In genomic region chr4:162535121-162535520, GRCh38 we compare ENCODE assay signal across 17 cellular contexts.
DNase-seq lines count a peak whose midpoint lies in the region; ATAC-seq, FAIRE-seq and TF ChIP-seq lines count a peak whose summit lies in the region.
"Had no signal": no experiment of that assay in that cellular context is flagged by ENCODE, and none has a peak within 500 bp of the region (broad histone marks: within the 10 kb centered on the region; RNA-seq: fewer than 3 reads in every experiment).

No MANE protein-coding gene starts in this region.

- H2BK12ac ChIP-seq in H9 (ENCODE audit: insufficient read length, low read depth, low read length) = no peak overlapping the region

- no peak overlapping the region for H3K4me3 Mint-ChIP-seq in H9
- no peak overlapping the region for H3K4me3 Mint-ChIP-seq in effector memory CD8-positive, alpha-beta T cell
- H3K4me3 Mint-ChIP-seq: CD8-positive, alpha-beta T cell had no signal

- no TSS peak for BruUV-seq in mammary epithelial cell (replicated peaks; lab: Mats Ljungman, UMichigan)

- no peak for ATAC-seq in GM19023 (IDR thresholded peaks at IDR 0.05; ENCODE audit: unreplicated experiment)
- no peak for ATAC-seq in effector memory CD8-positive, alpha-beta T cell (replicated peaks)
- ATAC-seq: CD8-positive, alpha-beta T cell had no signal

- in situ Hi-C loops in mammary epithelial cell (cut with MboI; ENCODE audit: low sequenced_read_pairs in 2 of 2) = no loop called here

- peaks cover 2 to 3% of the 10 kb centered on the region in 2 experiments; a peak in 3 of 5 replicates for H3K9me3 Mint-ChIP-seq in H9
- peaks cover 16 to 31% of the 10 kb centered on the region in 2 donors for H3K9me3 Mint-ChIP-seq in effector memory CD8-positive, alpha-beta T cell

- no peak overlapping the region for H3K9ac ChIP-seq in H9 (ENCODE audit: extremely low read depth, insufficient read length, low read length)
- H3K9ac ChIP-seq in Loucy (ENCODE audit: low read depth, low read length, poor library complexity, severe bottlenecking) = no peak overlapping the region
- no peak overlapping the region for H3K9ac ChIP-seq in mammary epithelial cell (ENCODE audit: insufficient read depth, low read length)

- WGBS in H9 (ENCODE audit: extremely low coverage, insufficient read length, low lambda C conversion rate) = no CpG with 5 or more reads among the region's 1 CpG
- WGBS in mammary epithelial cell (ENCODE audit: low coverage, missing lambda C conversion rate) = 15% methylated on average over 1 of the region's 1 CpG
- WGBS in small intestine, 3 donors = 50 to 61% (median 51%) methylated on average over 1 of the region's 1 CpG

- H3K23ac ChIP-seq in H9 (ENCODE audit: insufficient read length, low read depth, low read length) = no peak overlapping the region

- H3K27ac ChIP-seq in H9 (ENCODE audit: insufficient read length, low read depth, low read length) (no peak overlapping the region), mammary epithelial cell (ENCODE audit: insufficient read depth, low read depth, low read length) (no peak overlapping the region), small intestine (ENCODE audit: low read depth in 1 of 2, low read length in 1 of 2) (no peak overlapping the region)
- H3K27ac ChIP-seq: RWPE1 had no signal

- dilution Hi-C loops in mammary epithelial cell (cut with HindIII; ENCODE audit: low sequenced_read_pairs) = no loop called here

- H2BK20ac ChIP-seq in H9 (ENCODE audit: low read depth, low read length, poor library complexity, severe bottlenecking) = no peak overlapping the region

- no peak overlapping the region for H3T11ph ChIP-seq in H9 (ENCODE audit: low read length)

- TF ChIP-seq CTCF in H9 (conservative IDR thresholded peaks at IDR 0.05) (peak; percentile 37; the same call in 2 of the 3 replicates), Loucy (conservative IDR thresholded peaks at IDR 0.05; ENCODE audit: low read length) (peak; percentile 10; the same call in 1 of the 2 replicates), mammary epithelial cell (conservative IDR thresholded peaks at IDR 0.05 in 1 of 2, IDR thresholded peaks at IDR 0.05 in 1 of 2; ENCODE audit: extremely low read depth in 1 of 2, insufficient read depth in 1 of 2, low read depth in 1 of 2, low read length in 2 of 2) (peak; percentile 10 to 19)

- intact Hi-C loops in mammary epithelial cell (cut with micrococcal nuclease) = no loop called here

- no peak overlapping the region for H3K4ac ChIP-seq in H9 (ENCODE audit: low read depth, low read length)

- H3K56ac ChIP-seq in H9 (ENCODE audit: insufficient read length, low read depth, low read length) = no peak overlapping the region

- no peak overlapping the region for H4K5ac ChIP-seq in H9 (ENCODE audit: insufficient read length, low read depth, low read length)

- H4K8ac ChIP-seq in H9 (replicated peaks; ENCODE audit: insufficient read length, low read depth, low read length) = no peak overlapping the region

- H3K4me3 ChIP-seq in Loucy (ENCODE audit: low read length, poor library complexity, severe bottlenecking) = no peak overlapping the region
- H3K4me3 ChIP-seq in mammary epithelial cell (replicated peaks in 1 of 3; ENCODE audit: insufficient read depth in 1 of 3, low read depth in 2 of 3, low read length in 3 of 3) = no peak overlapping the region
- H3K4me3 ChIP-seq in small intestine (ENCODE audit: low read depth in 1 of 2, low read length in 2 of 2) = no peak overlapping the region

- FAIRE-seq in small intestine (lab: Jason Lieb, UNC) = peak; percentile 15
- FAIRE-seq: D721Med, HTR-8/SVneo had no signal

- H2AFZ ChIP-seq in H9 (ENCODE audit: low read length) = no peak overlapping the region
- no peak overlapping the region for H2AFZ ChIP-seq in Loucy (ENCODE audit: low read length)
- H2AFZ ChIP-seq in mammary epithelial cell (ENCODE audit: low read depth, low read length) = no peak overlapping the region

- H4K91ac ChIP-seq in H9 (ENCODE audit: insufficient read length, low read depth, low read length) = no peak overlapping the region

- no peak overlapping the region for H3K18ac ChIP-seq in H9 (ENCODE audit: insufficient read length, low read depth, low read length)

- H3K4me2 ChIP-seq in H9 (ENCODE audit: insufficient read depth, insufficient read length, low read length) (no peak overlapping the region), Loucy (ENCODE audit: low read depth, low read length, poor library complexity, severe bottlenecking) (no peak overlapping the region), mammary epithelial cell (ENCODE audit: insufficient read depth, low read depth, low read length) (no peak overlapping the region)

- no peaks in the 10 kb centered on the region for H3K23me2 ChIP-seq in H9 (ENCODE audit: insufficient read length, low read depth, low read length, poor library complexity, severe bottlenecking)

- CTCF ChIA-PET in mammary epithelial cell (lab: Charles Lee; ENCODE audit: low non-redundant PET) = no interaction called here

- H2BK15ac ChIP-seq in H9 (ENCODE audit: low read depth, low read length) = no peak overlapping the region

- H3K27me3 ChIP-seq in H9 (ENCODE audit: insufficient read depth, low read length) = no peaks in the 10 kb centered on the region
- H3K27me3 ChIP-seq in Loucy (ENCODE audit: insufficient read depth, low read length, poor library complexity, severe bottlenecking) = no peaks in the 10 kb centered on the region
- H3K27me3 ChIP-seq in mammary epithelial cell (ENCODE audit: insufficient read depth, low read length) = no peaks in the 10 kb centered on the region
- H3K27me3 ChIP-seq in small intestine (ENCODE audit: control insufficient read depth in 2 of 2, insufficient read depth in 2 of 2, low read length in 2 of 2) = no peaks in the 10 kb centered on the region
- H3K27me3 ChIP-seq: BE2C had no signal

- H3K79me2 ChIP-seq in H9 (ENCODE audit: insufficient read depth, low read length) (no peaks in the 10 kb centered on the region), Loucy (ENCODE audit: insufficient read depth, low read length) (no peaks in the 10 kb centered on the region), mammary epithelial cell (ENCODE audit: insufficient read depth, low read length) (no peaks in the 10 kb centered on the region)

- no peak overlapping the region for H3K14ac ChIP-seq in H9 (ENCODE audit: insufficient read depth, low read length)

- no peak overlapping the region for H2BK120ac ChIP-seq in H9 (ENCODE audit: low read depth, low read length, poor library complexity, severe bottlenecking)

- peaks cover 0 to 6% (median 1%) of the 10 kb centered on the region in 3 experiments; a peak in 2 of 7 replicates for H3K36me3 Mint-ChIP-seq in H9 (ENCODE audit: insufficient read depth in 1 of 3, low read depth in 3 of 3)
- H3K36me3 Mint-ChIP-seq in effector memory CD8-positive, alpha-beta T cell (ENCODE audit: insufficient read depth) = no peaks in the 10 kb centered on the region
- H3K36me3 Mint-ChIP-seq: CD8-positive, alpha-beta T cell had no signal

- H3F3A ChIP-seq in Loucy (ENCODE audit: low read depth) = no peaks in the 10 kb centered on the region

- no peaks in the 10 kb centered on the region for H3K4me1 Mint-ChIP-seq in H9
- H3K4me1 Mint-ChIP-seq in effector memory CD8-positive, alpha-beta T cell (ENCODE audit: low read depth in 2 of 2) = no peaks in the 10 kb centered on the region

- H3K4me1 ChIP-seq in H9 (ENCODE audit: insufficient read depth, low read length) (no peaks in the 10 kb centered on the region), Loucy (ENCODE audit: insufficient read depth, low read length, poor library complexity, severe bottlenecking) (no peaks in the 10 kb centered on the region), mammary epithelial cell (ENCODE audit: insufficient read depth, low read length) (no peaks in the 10 kb centered on the region), small intestine (ENCODE audit: control insufficient read depth in 2 of 2, insufficient read depth in 1 of 2, low read depth in 1 of 2, low read length in 1 of 2) (no peaks in the 10 kb centered on the region)
- H3K4me1 ChIP-seq: BE2C had no signal

- no peaks in the 10 kb centered on the region; the same call in 1 of the 2 replicates for H3K27me3 Mint-ChIP-seq in H9 (ENCODE audit: low read depth)
- H3K27me3 Mint-ChIP-seq in effector memory CD8-positive, alpha-beta T cell = no peaks in the 10 kb centered on the region

- H2BK5ac ChIP-seq in H9 (ENCODE audit: insufficient read length, low read length) = no peak overlapping the region

- no peaks in the 10 kb centered on the region for H3K9me3 ChIP-seq in H9 (ENCODE audit: control insufficient read depth, low read depth, low read length)
- H3K9me3 ChIP-seq in Loucy (ENCODE audit: insufficient read depth, low read depth, low read length) = no peaks in the 10 kb centered on the region; the same call in 1 of the 2 replicates
- H3K9me3 ChIP-seq in mammary epithelial cell (replicated peaks; ENCODE audit: insufficient read depth, low read length) = no peaks in the 10 kb centered on the region
- H3K9me3 ChIP-seq in small intestine (ENCODE audit: control insufficient read depth, low read depth) = no peaks in the 10 kb centered on the region
- H3K9me3 ChIP-seq: BE2C had no signal

- H2AK5ac ChIP-seq in H9 (ENCODE audit: insufficient read length, low read length) = no peak overlapping the region

- H3K9me2 ChIP-seq in Loucy (replicated peaks; ENCODE audit: low read depth, low read length) = no peaks in the 10 kb centered on the region

- no peak overlapping the region for H3K27ac Mint-ChIP-seq in H9
- no peak overlapping the region for H3K27ac Mint-ChIP-seq in effector memory CD8-positive, alpha-beta T cell
- H3K27ac Mint-ChIP-seq: CD8-positive, alpha-beta T cell had no signal

- no peaks in the 10 kb centered on the region for H3K79me1 ChIP-seq in H9 (ENCODE audit: insufficient read depth, low read depth, low read length, poor library complexity, severe bottlenecking)

- H4K20me1 ChIP-seq in H9 (ENCODE audit: control insufficient read depth, insufficient read depth, insufficient read length) (no peaks in the 10 kb centered on the region), Loucy (ENCODE audit: insufficient read depth, low read length, poor library complexity, severe bottlenecking) (no peaks in the 10 kb centered on the region), mammary epithelial cell (ENCODE audit: insufficient read depth, low read length) (no peaks in the 10 kb centered on the region)

- no peaks in the 10 kb centered on the region for H3K36me3 ChIP-seq in Loucy (ENCODE audit: insufficient read depth, low read length)
- H3K36me3 ChIP-seq in mammary epithelial cell (ENCODE audit: insufficient read depth, low read length) = no peaks in the 10 kb centered on the region
- H3K36me3 ChIP-seq in small intestine (ENCODE audit: control insufficient read depth in 2 of 2, insufficient read depth in 2 of 2, low read length in 2 of 2) = no peaks in the 10 kb centered on the region
- H3K36me3 ChIP-seq: BE2C had no signal

- DNase-seq in H9 (no peak), mammary epithelial cell (no peak), small intestine (no peak), NCI-H774 (lab: John Stamatoyannopoulos, UW) (no peak)
- no peak for DNase-seq in effector memory CD8-positive, alpha-beta T cell
- DNase-seq: BE2C; CD8-positive, alpha-beta T cell; H7; NCI-H1092; NCI-H187; NCI-H446; NCI-H748 treated with DMSO at 0.1 percent for 48 hours had no signal
